In the genomic region with DNA sequence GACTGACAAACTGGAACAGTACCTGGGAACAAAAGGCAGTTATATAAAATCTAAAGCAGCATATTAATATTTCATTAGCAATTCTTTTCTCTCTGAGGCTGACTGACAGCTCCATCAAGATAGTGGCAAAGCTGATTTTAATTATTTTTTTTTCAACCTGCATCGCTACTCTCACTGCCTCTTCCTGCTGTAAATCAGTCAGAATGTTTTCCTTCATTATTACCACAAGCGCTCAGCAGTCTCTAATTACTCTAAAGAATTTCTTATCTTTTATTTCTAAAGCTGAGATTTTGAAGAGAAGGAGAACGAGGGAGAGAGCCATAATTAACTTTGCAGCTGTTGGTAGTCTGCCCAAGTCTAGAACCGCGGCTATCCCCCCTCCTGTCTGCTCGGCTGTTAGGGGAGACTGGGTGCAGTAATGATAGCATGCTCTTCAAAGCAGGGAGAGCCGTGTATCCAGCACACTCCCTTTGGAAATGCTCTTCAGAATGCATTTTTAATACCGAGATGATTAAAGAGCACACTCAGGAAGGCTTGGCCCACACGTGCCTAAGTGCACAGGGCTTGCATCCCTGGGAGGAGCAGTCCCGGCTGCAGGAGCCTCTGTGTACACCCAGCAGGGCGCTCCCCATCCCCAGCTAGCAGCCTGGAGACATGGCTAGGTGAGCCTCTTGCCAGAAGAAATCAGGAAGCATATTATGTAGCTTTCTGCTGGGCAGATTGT, we compare ENCODE assay signal across 11 cellular contexts.
DNase-seq lines count a peak whose midpoint lies in the region; ATAC-seq and TF ChIP-seq lines count a peak whose summit lies in the region.
"Had no signal": no experiment of that assay in that cellular context is flagged by ENCODE, and none has a peak within 500 bp of the region (broad histone marks: within the 10 kb centered on the region; RNA-seq: fewer than 3 reads in every experiment).

No MANE protein-coding gene starts in this region.

- peak overlapping the region; percentile 14 for H3K27ac Mint-ChIP-seq in glutamatergic neuron (ENCODE audit: unreplicated experiment)

- H3K27me3 ChIP-seq in gastroesophageal sphincter = peaks cover 11% of the 10 kb centered on the region

- DNase-seq in NCI-H1105 (lab: John Stamatoyannopoulos, UW) (peak; percentile 31), glutamatergic neuron (no peak), iPS-NIHi11 (ENCODE audit: low spot score) (no peak), NCI-H2029 (lab: John Stamatoyannopoulos, UW) (no peak), SKM-1 treated with dmso at 0.1 percent for 144 hours (lab: John Stamatoyannopoulos, UW; ENCODE audit: unreplicated experiment) (no peak)
- DNase-seq: activated T-cell treated with anti-CD3 and anti-CD28 coated beads, Interleukin-2, amount 50 U/mL, for 4 hours; DMS53; stimulated activated CD4-positive, alpha-beta T cell treated with anti-CD3 and anti-CD28 coated beads, Interleukin-2, amount 100 ng/mL, for 24 hours had no signal

- H3K36me3 Mint-ChIP-seq in glutamatergic neuron (ENCODE audit: unreplicated experiment) = no peaks in the 10 kb centered on the region

- no peaks in the 10 kb centered on the region for H3K27me3 Mint-ChIP-seq in glutamatergic neuron (ENCODE audit: unreplicated experiment)

- ATAC-seq in GM18858 (IDR thresholded peaks at IDR 0.05; ENCODE audit: unreplicated experiment) (peak; percentile 10), HG02588 (IDR thresholded peaks at IDR 0.05; ENCODE audit: unreplicated experiment) (peak; percentile 27), gastroesophageal sphincter (no peak)
- ATAC-seq: activated T-cell treated with anti-CD3 and anti-CD28 coated beads, Interleukin-2, amount 50 U/mL, for 4 hours had no signal

- H3K9me3 ChIP-seq in gastroesophageal sphincter = no peaks in the 10 kb centered on the region

- H3K27ac ChIP-seq in gastroesophageal sphincter = no peak overlapping the region

- TF ChIP-seq CTCF in glutamatergic neuron (IDR thresholded peaks at IDR 0.05; ENCODE audit: partially characterized antibody, unreplicated experiment) (no peak), gastroesophageal sphincter (IDR thresholded peaks at IDR 0.05) (no peak)

- TF ChIP-seq EP300 in gastroesophageal sphincter (IDR thresholded peaks at IDR 0.05) = no peak

- no peak overlapping the region for H3K4me3 Mint-ChIP-seq in glutamatergic neuron (ENCODE audit: unreplicated experiment)
- H3K4me3 Mint-ChIP-seq: activated T-cell treated with anti-CD3 and anti-CD28 coated beads, Interleukin-2, amount 50 U/mL, for 4 hours had no signal

- H3K4me3 ChIP-seq in gastroesophageal sphincter = no peak overlapping the region

- no peaks in the 10 kb centered on the region for H3K4me1 ChIP-seq in gastroesophageal sphincter

- peaks cover 22% of the 10 kb centered on the region for H3K4me1 Mint-ChIP-seq in glutamatergic neuron (ENCODE audit: low read depth, unreplicated experiment)

- no peak for TF ChIP-seq POLR2A in gastroesophageal sphincter (IDR thresholded peaks at IDR 0.05)

- H3K9me3 Mint-ChIP-seq in glutamatergic neuron (ENCODE audit: unreplicated experiment) = no peaks in the 10 kb centered on the region

- WGBS in gastroesophageal sphincter (ENCODE audit: low coverage in 1 of 2), 2 donors = 19 to 20% methylated on average over 6 of the region's 11 CpGs

- H3K36me3 ChIP-seq in gastroesophageal sphincter = no peaks in the 10 kb centered on the region
